In the genomic region with DNA sequence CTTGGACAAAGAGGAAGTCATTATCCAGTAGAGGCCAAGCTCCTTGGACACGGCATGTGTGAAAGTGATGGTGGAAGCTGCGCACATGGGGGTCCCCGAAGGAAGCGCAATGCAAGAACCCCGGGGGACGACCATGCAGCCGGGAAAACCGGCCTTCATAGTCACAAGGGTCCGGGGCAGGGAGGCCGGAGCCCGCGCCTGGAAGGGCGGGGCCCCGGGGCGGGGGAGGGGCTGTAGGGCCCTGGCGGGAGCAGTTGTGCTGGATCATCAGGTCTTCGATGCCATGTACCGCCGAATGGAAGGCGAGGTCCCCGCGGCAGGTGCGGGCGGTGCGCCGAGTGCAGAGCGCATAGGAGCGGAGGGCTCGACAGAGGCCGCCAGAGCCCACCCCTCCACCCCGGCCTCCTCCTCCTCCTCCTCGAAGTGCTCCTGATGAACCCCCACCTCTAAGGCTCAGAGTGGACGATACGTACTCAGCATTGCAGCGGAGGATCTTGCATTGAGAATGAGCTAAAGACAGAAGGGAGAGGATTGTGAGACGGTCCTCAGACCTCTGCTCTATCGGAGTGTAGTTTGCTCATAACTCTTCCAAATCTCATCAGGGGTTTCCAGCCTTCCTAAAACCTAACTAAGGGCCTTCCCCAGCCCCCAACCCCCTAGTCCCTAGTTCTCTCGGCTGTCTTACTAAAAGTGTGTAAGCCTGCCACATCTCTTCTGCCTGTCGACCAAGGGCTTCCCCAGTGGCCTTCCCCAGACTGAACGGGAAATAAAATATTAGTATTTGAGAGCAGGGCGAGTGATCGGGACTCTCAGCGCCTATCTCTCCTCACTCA, we compare ENCODE assay signal across 11 cellular contexts. TPM values are rescaled to one million over a fixed set of nuclear protein-coding genes. Genes with fewer than 3 reads are reported as not detected.
DNase-seq lines count a peak whose midpoint lies in the region; ATAC-seq and TF ChIP-seq lines count a peak whose summit lies in the region.
"Had no signal": no experiment of that assay in that cellular context is flagged by ENCODE, and none has a peak within 500 bp of the region (broad histone marks: within the 10 kb centered on the region; RNA-seq: fewer than 3 reads in every experiment).

No MANE protein-coding gene starts in this region.

- peaks cover 5% of the 10 kb centered on the region for H3K4me1 Mint-ChIP-seq in CD4-positive, alpha-beta T cell (ENCODE audit: low read depth)
- peaks cover 14% of the 10 kb centered on the region for H3K4me1 Mint-ChIP-seq in T-helper 17 cell
- H3K4me1 Mint-ChIP-seq in glutamatergic neuron (ENCODE audit: low read depth, unreplicated experiment), result no peaks in the 10 kb centered on the region
- H3K4me1 Mint-ChIP-seq in osteocyte (ENCODE audit: unreplicated experiment), result peaks cover 8% of the 10 kb centered on the region

- no peaks in the 10 kb centered on the region for H3K9me3 ChIP-seq in CD4-positive, alpha-beta T cell (ENCODE audit: control insufficient read depth, low read length)
- no peaks in the 10 kb centered on the region for H3K9me3 ChIP-seq in T-helper 17 cell (ENCODE audit: control insufficient read depth, low read length, poor library complexity, severe bottlenecking)
- H3K9me3 ChIP-seq: gastroesophageal sphincter had no signal

- H3K27me3 ChIP-seq in CD4-positive, alpha-beta T cell (ENCODE audit: control insufficient read depth, insufficient read depth, low read length), result peaks cover 40% of the 10 kb centered on the region

- intact Hi-C loops in CD4-positive, alpha-beta T cell (cut with DNase I, micrococcal nuclease), result no loop called here

- H3K4me3 Mint-ChIP-seq in CD4-positive, alpha-beta T cell, result no peak overlapping the region
- peak overlapping the region; percentile 78 for H3K4me3 Mint-ChIP-seq in T-helper 17 cell
- peak overlapping the region; percentile 58 for H3K4me3 Mint-ChIP-seq in glutamatergic neuron (ENCODE audit: unreplicated experiment)
- peak overlapping the region; percentile 3 for H3K4me3 Mint-ChIP-seq in osteocyte (ENCODE audit: unreplicated experiment)

- DNase-seq in CD4-positive, alpha-beta T cell, result no peak
- no peak for DNase-seq in T-helper 17 cell
- peak; percentile 28 for DNase-seq in glutamatergic neuron
- DNase-seq in osteocyte (ENCODE audit: extremely low spot score, unreplicated experiment), result no peak
- DNase-seq in GM19238 (ENCODE audit: insufficient read length, low spot score), result no peak
- DNase-seq in dermis blood vessel endothelial cell, result no peak
- no peak for DNase-seq in DMS 273 (lab: John Stamatoyannopoulos, UW; ENCODE audit: unreplicated experiment)
- DNase-seq in activated effector memory CD4-positive, alpha-beta T cell treated with Interleukin-2 at 50 U/mL for 16 hours, result no peak
- DNase-seq: NK-92 treated with Interleukin-12 subunit alpha and Interleukin-12 subunit beta, amount 100 ng/mL, for 24 hours had no signal

- no peak overlapping the region for H3K27ac Mint-ChIP-seq in CD4-positive, alpha-beta T cell
- H3K27ac Mint-ChIP-seq in T-helper 17 cell, result no peak overlapping the region
- H3K27ac Mint-ChIP-seq in glutamatergic neuron (ENCODE audit: unreplicated experiment), result no peak overlapping the region
- no peak overlapping the region for H3K27ac Mint-ChIP-seq in osteocyte (ENCODE audit: unreplicated experiment)

- no peak for TF ChIP-seq CTCF in CD4-positive, alpha-beta T cell (IDR thresholded peaks at IDR 0.05)
- TF ChIP-seq CTCF in glutamatergic neuron (IDR thresholded peaks at IDR 0.05; ENCODE audit: partially characterized antibody, unreplicated experiment), result no peak
- no peak for TF ChIP-seq CTCF in osteocyte (IDR thresholded peaks at IDR 0.05)

- CTCF ChIA-PET in CD4-positive, alpha-beta T cell (lab: Charles Lee), result interaction anchor here (0.6 to 0.7 kb wide), 3 partner anchors 28 to 128 kb away, joined by 3 to 5 read pairs (median 3); no protein-coding TSS in a partner anchor

- no peaks in the 10 kb centered on the region for H3K36me3 Mint-ChIP-seq in CD4-positive, alpha-beta T cell (ENCODE audit: low read depth)
- H3K36me3 Mint-ChIP-seq in T-helper 17 cell (ENCODE audit: low read depth) (peaks cover 12% of the 10 kb centered on the region), glutamatergic neuron (ENCODE audit: unreplicated experiment) (peaks cover 12% of the 10 kb centered on the region), osteocyte (ENCODE audit: unreplicated experiment) (no peaks in the 10 kb centered on the region)

- ATAC-seq in CD4-positive, alpha-beta T cell (ENCODE audit: poor library complexity), result peak; percentile 17
- peak; percentile 32 for ATAC-seq in T-helper 17 cell
- ATAC-seq: gastroesophageal sphincter had no signal

- H3K27ac ChIP-seq in CD4-positive, alpha-beta T cell (ENCODE audit: low read depth, low read length), result no peak overlapping the region
- H3K27ac ChIP-seq: gastroesophageal sphincter had no signal

- POLR2A ChIA-PET in CD4-positive, alpha-beta T cell (lab: Charles Lee), result interaction anchor here (0.6 to 2.2 kb wide), 2 partner anchors 40 to 213 kb away, joined by 3 to 6 read pairs; no protein-coding TSS in a partner anchor

- H3K9me3 Mint-ChIP-seq in CD4-positive, alpha-beta T cell, result no peaks in the 10 kb centered on the region
- H3K9me3 Mint-ChIP-seq in glutamatergic neuron (ENCODE audit: unreplicated experiment) (no peaks in the 10 kb centered on the region), osteocyte (ENCODE audit: unreplicated experiment) (no peaks in the 10 kb centered on the region)

- peaks cover 62% of the 10 kb centered on the region for H3K27me3 Mint-ChIP-seq in CD4-positive, alpha-beta T cell
- H3K27me3 Mint-ChIP-seq in T-helper 17 cell, result peaks cover 54% of the 10 kb centered on the region
- H3K27me3 Mint-ChIP-seq in glutamatergic neuron (ENCODE audit: unreplicated experiment), result peaks cover 9% of the 10 kb centered on the region
- peaks cover 69% of the 10 kb centered on the region for H3K27me3 Mint-ChIP-seq in osteocyte (ENCODE audit: unreplicated experiment)

RNA-seq across cellular contexts. Expression of gene HJV, which starts 2.1 kb away (rescaled TPM):
- not detected for total RNA-seq in CD4-positive, alpha-beta T cell
- total RNA-seq in T-helper 17 cell (not detected), glutamatergic neuron (ENCODE audit: unreplicated experiment) (not detected), osteocyte (not detected in 2 replicates), dermis blood vessel endothelial cell (not detected in 2 replicates)
- total RNA-seq: M059J had no signal

RNA-seq across cellular contexts. Expression of gene TXNIP, which starts 23.1 kb away (rescaled TPM):
- 1,000 to 10,000 TPM; 1,317 to 1,358 TPM for total RNA-seq in CD4-positive, alpha-beta T cell
- total RNA-seq in T-helper 17 cell (100 to 1,000 TPM; 567 to 927 TPM), glutamatergic neuron (ENCODE audit: unreplicated experiment) (126 TPM), osteocyte (246 and 274 TPM in 2 replicates), dermis blood vessel endothelial cell (108 and 151 TPM in 2 replicates)

RNA-seq across cellular contexts. Expression of gene POLR3GL, which starts 55.0 kb away (rescaled TPM):
- total RNA-seq in CD4-positive, alpha-beta T cell, result 10 to 100 TPM; 17.2 to 17.8 TPM
- total RNA-seq in T-helper 17 cell (10 to 100 TPM; 22.2 to 24.1 TPM), glutamatergic neuron (ENCODE audit: unreplicated experiment) (13.2 TPM), osteocyte (21.7 and 22.4 TPM in 2 replicates), dermis blood vessel endothelial cell (17.1 and 17.2 TPM in 2 replicates)

RNA-seq across cellular contexts. Expression of gene ANKRD34A, which starts 55.1 kb away (rescaled TPM):
- under 1 TPM; 0.42 to 0.47 TPM for total RNA-seq in CD4-positive, alpha-beta T cell
- total RNA-seq in T-helper 17 cell (1 to 10 TPM in 1 of 2 donors, under 1 TPM in 1; 0.70 to 1.7 TPM), glutamatergic neuron (ENCODE audit: unreplicated experiment) (0.59 TPM), osteocyte (1.1 and 1.2 TPM in 2 replicates), dermis blood vessel endothelial cell (under 0.01 TPM in 2 replicates)
